3 cellular contexts compared by ENCODE assay signal in genomic region chr2:207716061-207716460, GRCh38.
"Had no signal": no experiment of that assay in that cellular context is flagged by ENCODE, and none has a peak within 500 bp of the region (broad histone marks: within the 10 kb centered on the region; RNA-seq: fewer than 3 reads in every experiment).

No MANE protein-coding gene starts in this region.

- H3K4me3 ChIP-seq: GM12878 had no signal

- ATAC-seq: GM12878 had no signal

- DNase-seq: GDM1, GF-D8 had no signal
